ENCODE assay signal across 8 cellular contexts in genomic region chr3:185659942-185660921, GRCh38.
DNase-seq lines count a peak whose midpoint lies in the region; ATAC-seq and TF ChIP-seq lines count a peak whose summit lies in the region.

No MANE protein-coding gene starts in this region.

- ATAC-seq in HG03571 (IDR thresholded peaks at IDR 0.05; ENCODE audit: unreplicated experiment) (peak; percentile 79), HG02571 (IDR thresholded peaks at IDR 0.05; ENCODE audit: unreplicated experiment) (no peak)

- H3K4me3 ChIP-seq in GM12865 (ENCODE audit: low read depth, low read length) = no peak overlapping the region

- DNase-seq in GM12865 (ENCODE audit: low read depth) (peak; percentile 84), NCI-H748 (lab: John Stamatoyannopoulos, UW; ENCODE audit: unreplicated experiment) (peak; percentile 60), lung microvascular endothelial cell (ENCODE audit: low read depth in 2 of 2) (peak; percentile 86 to 89)
- DNase-seq in activated CD4-positive, alpha-beta T cell treated with anti-CD3 and anti-CD28 coated beads, Interleukin-2, amount 50 U/mL, for 48 hours = peak; percentile 63 to 74
- DNase-seq in effector CD4-positive, alpha-beta T cell = peak; percentile 34
- DNase-seq in stimulated activated CD4-positive, alpha-beta T cell treated with anti-CD3 and anti-CD28 coated beads, TNF-alpha, amount 100 ng/mL, for 4 hours (ENCODE audit: low read depth in 3 of 3) = peak; percentile 20 to 23 (median 22)

- peak; percentile 99 for TF ChIP-seq CTCF in GM12865 (IDR thresholded peaks at IDR 0.05; ENCODE audit: insufficient read depth, low read depth, low read length, missing control alignments)

Comparison
In these comparisons a context has a peak if more than half of its experiments do, and no peak if none do; other contexts are left out.
1. DNase-seq: peak in every context shown above with its lines; median percentile 88 in lung microvascular endothelial cell; 84 in GM12865; 68 in activated CD4-positive, alpha-beta T cell treated with anti-CD3 and anti-CD28 coated beads, Interleukin-2, amount 50 U/mL, for 48 hours; 60 in NCI-H748; 34 in effector CD4-positive, alpha-beta T cell; 22 in stimulated activated CD4-positive, alpha-beta T cell treated with anti-CD3 and anti-CD28 coated beads, TNF-alpha, amount 100 ng/mL, for 4 hours.